Comparison of ENCODE assay signal across 18 cellular contexts in genomic region chr1:65044411-65044810, GRCh38.
"Had no signal": no experiment of that assay in that cellular context is flagged by ENCODE, and none has a peak within 500 bp of the region (broad histone marks: within the 10 kb centered on the region; RNA-seq: fewer than 3 reads in every experiment).

No MANE protein-coding gene starts in this region.

- H3K4me1 ChIP-seq: transverse colon had no signal

- DNase-seq: effector memory CD4-positive, alpha-beta T cell; gastrocnemius medialis; heart right ventricle; hypothalamus; islet precursor cell; mammary epithelial cell; naive thymus-derived CD4-positive, alpha-beta T cell; nephron progenitor cell; posterior cingulate gyrus; stimulated activated CD4-positive, alpha-beta T cell treated with anti-CD3 and anti-CD28 coated beads, Interleukin-2, amount 100 ng/mL, for 24 hours; stimulated activated CD4-positive, alpha-beta T cell treated with anti-CD3 and anti-CD28 coated beads, Interleukin-4, amount 100 ng/mL, for 4 hours; stimulated activated naive B cell treated with anti-CD40 and anti-IgM and Interleukin-4, amounts not matched to agents 10 μg/mL and 1 μg/mL and 100 μg/mL, for 72 hours; stomach; transverse colon had no signal

- H3K27ac ChIP-seq: gastrocnemius medialis, heart right ventricle, stomach, thoracic aorta, transverse colon had no signal

- H3K27me3 ChIP-seq: gastrocnemius medialis, heart right ventricle, stomach, transverse colon had no signal

- H3K9me3 ChIP-seq: gastrocnemius medialis, heart right ventricle, stomach, thoracic aorta, transverse colon had no signal

- H3K27me3 Mint-ChIP-seq: naive thymus-derived CD4-positive, alpha-beta T cell; stimulated activated naive B cell treated with anti-CD40 and anti-IgM and Interleukin-4, amounts not matched to agents 10 μg/mL and 1 μg/mL and 100 μg/mL, for 72 hours had no signal

- H3K9me3 Mint-ChIP-seq: nephron progenitor cell; stimulated activated naive B cell treated with anti-CD40 and anti-IgM and Interleukin-4, amounts not matched to agents 10 μg/mL and 1 μg/mL and 100 μg/mL, for 72 hours had no signal

- H3K36me3 ChIP-seq: gastrocnemius medialis, thoracic aorta, transverse colon had no signal

- H3K27ac Mint-ChIP-seq: nephron progenitor cell had no signal

- H3K4me3 Mint-ChIP-seq: nephron progenitor cell; stimulated activated naive B cell treated with anti-CD40 and anti-IgM and Interleukin-4, amounts not matched to agents 10 μg/mL and 1 μg/mL and 100 μg/mL, for 72 hours had no signal

- H3K4me1 Mint-ChIP-seq: nephron progenitor cell had no signal

- ATAC-seq: esophagus mucosa; gastrocnemius medialis; heart right ventricle; left lobe of liver; naive thymus-derived CD4-positive, alpha-beta T cell; sciatic nerve; stimulated activated naive B cell treated with anti-CD40 and anti-IgM and Interleukin-4, amounts not matched to agents 10 μg/mL and 1 μg/mL and 100 μg/mL, for 72 hours had no signal

- H3K4me3 ChIP-seq: gastrocnemius medialis, heart right ventricle, stomach, thoracic aorta, transverse colon had no signal
